ENCODE assay signal across 1 cellular context in the genomic region with DNA sequence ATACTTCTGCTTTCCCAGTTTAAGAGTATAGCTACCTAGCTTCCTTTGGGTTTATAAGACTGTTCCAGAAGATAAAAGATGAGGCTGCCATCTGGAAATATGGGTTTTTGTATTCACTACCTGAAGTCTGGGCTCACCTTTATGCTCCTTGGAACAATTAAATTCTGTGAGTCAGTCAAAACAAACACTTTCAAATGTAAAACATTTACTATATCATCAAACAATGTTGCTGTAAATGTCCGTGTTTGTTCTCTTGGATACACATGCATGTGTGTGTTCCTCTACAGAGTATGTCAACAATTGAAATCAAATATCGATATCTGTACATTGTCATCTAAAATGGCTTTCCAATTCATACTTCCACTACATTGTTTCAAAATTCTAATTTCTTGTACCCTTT.
TF ChIP-seq lines count a peak whose summit lies in the region.

No MANE protein-coding gene starts in this region.

TF ChIP-seq in HepG2, 621 proteins besides CTCF, POLR2A, EP300 and RAD21 (continues in another document):
- TF ChIP-seq, protein P1, sequence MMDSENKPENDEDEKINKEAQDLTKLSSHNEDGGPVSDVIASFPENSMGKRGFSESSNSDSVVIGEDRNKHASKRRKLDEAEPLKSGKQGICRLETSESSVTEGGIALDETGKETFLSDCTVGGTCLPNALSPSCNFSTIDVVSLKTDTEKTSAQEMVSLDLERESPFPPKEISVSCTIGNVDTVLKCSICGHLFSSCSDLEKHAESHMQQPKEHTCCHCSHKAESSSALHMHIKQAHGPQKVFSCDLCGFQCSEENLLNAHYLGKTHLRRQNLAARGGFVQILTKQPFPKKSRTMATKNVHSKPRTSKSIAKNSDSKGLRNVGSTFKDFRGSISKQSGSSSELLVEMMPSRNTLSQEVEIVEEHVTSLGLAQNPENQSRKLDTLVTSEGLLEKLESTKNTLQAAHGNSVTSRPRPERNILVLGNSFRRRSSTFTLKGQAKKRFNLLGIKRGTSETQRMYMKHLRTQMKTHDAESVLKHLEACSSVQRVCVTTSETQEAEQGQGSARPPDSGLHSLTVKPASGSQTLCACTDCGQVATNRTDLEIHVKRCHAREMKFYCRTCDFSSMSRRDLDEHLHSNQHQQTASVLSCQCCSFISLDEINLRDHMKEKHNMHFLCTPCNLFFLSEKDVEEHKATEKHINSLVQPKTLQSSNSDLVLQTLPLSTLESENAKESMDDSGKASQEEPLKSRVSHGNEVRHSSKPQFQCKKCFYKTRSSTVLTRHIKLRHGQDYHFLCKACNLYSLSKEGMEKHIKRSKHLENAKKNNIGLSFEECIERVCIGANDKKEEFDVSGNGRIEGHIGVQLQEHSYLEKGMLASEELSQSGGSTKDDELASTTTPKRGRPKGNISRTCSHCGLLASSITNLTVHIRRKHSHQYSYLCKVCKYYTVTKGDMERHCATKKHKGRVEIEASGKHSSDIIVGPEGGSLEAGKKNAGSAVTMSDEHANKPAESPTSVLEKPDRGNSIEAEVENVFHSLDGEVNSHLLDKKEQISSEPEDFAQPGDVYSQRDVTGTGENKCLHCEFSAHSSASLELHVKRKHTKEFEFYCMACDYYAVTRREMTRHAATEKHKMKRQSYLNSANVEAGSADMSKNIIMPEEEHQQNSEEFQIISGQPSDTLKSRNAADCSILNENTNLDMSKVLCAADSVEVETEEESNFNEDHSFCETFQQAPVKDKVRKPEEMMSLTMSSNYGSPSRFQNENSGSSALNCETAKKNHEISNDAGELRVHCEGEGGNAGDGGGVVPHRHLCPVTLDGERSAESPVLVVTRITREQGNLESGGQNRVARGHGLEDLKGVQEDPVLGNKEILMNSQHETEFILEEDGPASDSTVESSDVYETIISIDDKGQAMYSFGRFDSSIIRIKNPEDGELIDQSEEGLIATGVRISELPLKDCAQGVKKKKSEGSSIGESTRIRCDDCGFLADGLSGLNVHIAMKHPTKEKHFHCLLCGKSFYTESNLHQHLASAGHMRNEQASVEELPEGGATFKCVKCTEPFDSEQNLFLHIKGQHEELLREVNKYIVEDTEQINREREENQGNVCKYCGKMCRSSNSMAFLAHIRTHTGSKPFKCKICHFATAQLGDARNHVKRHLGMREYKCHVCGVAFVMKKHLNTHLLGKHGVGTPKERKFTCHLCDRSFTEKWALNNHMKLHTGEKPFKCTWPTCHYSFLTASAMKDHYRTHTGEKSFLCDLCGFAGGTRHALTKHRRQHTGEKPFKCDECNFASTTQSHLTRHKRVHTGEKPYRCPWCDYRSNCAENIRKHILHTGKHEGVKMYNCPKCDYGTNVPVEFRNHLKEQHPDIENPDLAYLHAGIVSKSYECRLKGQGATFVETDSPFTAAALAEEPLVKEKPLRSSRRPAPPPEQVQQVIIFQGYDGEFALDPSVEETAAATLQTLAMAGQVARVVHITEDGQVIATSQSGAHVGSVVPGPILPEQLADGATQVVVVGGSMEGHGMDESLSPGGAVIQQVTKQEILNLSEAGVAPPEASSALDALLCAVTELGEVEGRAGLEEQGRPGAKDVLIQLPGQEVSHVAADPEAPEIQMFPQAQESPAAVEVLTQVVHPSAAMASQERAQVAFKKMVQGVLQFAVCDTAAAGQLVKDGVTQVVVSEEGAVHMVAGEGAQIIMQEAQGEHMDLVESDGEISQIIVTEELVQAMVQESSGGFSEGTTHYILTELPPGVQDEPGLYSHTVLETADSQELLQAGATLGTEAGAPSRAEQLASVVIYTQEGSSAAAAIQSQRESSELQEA (CRISPR knock-in tag; IDR thresholded peaks at IDR 0.05; ENCODE audit: not compliant biosample characterization), result no peak
- TF ChIP-seq ZNF768 (CRISPR knock-in tag; IDR thresholded peaks at IDR 0.05), result no peak
- no peak for TF ChIP-seq ZNF841 (CRISPR knock-in tag; IDR thresholded peaks at IDR 0.05; ENCODE audit: borderline replicate concordance)
- TF ChIP-seq FOXA3 (CRISPR knock-in tag; IDR thresholded peaks at IDR 0.05), result peak; percentile 43; the same call in 1 of the 2 replicates
- TF ChIP-seq NFIB (CRISPR knock-in tag; IDR thresholded peaks at IDR 0.05; ENCODE audit: borderline replicate concordance), result no peak
- TF ChIP-seq ZNF564 (CRISPR knock-in tag; IDR thresholded peaks at IDR 0.05), result no peak
- TF ChIP-seq, protein P2, sequence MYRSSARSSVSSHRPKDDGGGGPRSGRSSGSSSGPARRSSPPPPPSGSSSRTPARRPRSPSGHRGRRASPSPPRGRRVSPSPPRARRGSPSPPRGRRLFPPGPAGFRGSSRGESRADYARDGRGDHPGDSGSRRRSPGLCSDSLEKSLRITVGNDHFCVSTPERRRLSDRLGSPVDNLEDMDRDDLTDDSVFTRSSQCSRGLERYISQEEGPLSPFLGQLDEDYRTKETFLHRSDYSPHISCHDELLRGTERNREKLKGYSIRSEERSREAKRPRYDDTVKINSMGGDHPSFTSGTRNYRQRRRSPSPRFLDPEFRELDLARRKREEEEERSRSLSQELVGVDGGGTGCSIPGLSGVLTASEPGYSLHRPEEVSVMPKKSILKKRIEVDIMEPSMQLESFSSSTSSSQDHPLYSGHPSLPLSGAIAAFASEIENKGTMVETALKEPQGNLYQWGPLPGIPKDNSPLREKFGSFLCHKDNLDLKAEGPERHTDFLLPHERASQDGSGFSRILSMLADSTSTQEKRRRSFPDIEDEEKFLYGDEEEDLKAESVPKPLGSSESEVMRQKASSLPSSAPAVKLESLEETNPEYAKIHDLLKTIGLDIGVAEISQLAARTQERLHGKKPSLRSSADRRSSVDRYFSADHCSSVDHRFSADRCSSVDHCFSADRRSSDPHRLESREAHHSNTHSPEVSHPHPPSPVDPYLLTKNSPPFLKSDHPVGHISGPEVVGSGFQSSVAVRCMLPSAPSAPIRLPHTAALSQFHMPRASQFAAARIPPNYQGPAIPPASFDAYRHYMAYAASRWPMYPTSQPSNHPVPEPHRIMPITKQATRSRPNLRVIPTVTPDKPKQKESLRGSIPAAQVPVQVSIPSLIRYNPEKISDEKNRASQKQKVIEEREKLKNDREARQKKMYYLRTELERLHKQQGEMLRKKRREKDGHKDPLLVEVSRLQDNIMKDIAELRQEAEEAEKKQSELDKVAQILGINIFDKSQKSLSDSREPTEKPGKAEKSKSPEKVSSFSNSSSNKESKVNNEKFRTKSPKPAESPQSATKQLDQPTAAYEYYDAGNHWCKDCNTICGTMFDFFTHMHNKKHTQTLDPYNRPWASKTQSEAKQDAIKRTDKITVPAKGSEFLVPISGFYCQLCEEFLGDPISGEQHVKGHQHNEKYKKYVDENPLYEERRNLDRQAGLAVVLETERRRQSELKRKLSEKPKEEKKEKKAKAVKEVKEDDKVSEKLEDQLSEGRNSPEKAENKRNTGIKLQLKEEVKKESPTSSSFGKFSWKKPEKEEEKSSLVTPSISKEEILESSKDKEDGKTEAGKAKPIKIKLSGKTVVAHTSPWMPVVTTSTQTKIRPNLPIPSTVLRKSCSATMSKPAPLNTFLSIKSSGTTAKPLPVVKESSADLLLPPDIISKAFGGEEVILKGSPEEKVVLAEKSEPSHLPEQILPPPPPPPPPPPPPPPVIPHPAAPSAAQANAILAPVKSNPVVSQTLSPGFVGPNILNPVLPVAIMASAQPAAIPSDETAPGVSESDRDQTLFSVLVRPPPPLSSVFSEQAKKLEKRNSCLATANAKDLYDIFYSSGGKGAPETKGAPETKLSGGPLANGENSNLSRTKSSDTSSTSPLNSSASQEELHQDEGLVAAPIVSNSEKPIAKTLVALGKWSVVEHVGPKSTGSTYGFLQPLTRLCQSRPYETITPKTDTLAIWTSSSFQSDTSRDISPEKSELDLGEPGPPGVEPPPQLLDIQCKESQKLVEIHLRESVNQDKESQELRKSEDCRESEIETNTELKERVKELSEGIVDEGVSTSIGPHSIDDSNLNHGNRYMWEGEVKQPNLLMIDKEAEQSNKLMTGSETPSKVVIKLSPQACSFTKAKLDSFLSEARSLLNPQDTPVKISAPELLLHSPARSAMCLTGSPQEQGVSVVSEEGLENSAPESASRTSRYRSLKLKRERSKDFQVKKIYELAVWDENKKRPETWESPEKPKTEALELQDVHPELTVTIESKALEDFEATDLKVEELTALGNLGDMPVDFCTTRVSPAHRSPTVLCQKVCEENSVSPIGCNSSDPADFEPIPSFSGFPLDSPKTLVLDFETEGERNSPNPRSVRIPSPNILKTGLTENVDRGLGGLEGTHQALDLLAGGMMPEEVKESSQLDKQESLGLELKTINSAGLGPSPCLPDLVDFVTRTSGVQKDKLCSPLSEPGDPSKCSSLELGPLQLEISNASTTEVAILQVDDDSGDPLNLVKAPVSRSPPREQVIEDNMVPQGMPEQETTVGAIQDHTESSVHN (CRISPR knock-in tag; IDR thresholded peaks at IDR 0.05), result no peak
- TF ChIP-seq, protein P3, sequence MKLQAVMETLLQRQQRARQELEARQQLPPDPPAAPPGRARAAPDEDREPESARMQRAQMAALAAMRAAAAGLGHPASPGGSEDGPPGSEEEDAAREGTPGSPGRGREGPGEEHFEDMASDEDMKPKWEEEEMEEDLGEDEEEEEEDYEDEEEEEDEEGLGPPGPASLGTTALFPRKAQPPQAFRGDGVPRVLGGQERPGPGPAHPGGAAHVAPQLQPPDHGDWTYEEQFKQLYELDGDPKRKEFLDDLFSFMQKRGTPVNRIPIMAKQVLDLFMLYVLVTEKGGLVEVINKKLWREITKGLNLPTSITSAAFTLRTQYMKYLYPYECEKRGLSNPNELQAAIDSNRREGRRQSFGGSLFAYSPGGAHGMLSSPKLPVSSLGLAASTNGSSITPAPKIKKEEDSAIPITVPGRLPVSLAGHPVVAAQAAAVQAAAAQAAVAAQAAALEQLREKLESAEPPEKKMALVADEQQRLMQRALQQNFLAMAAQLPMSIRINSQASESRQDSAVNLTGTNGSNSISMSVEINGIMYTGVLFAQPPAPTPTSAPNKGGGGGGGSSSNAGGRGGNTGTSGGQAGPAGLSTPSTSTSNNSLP (IDR thresholded peaks at IDR 0.05; ENCODE audit: low read depth, low read length), result peak; percentile 75
- TF ChIP-seq MIER2 (CRISPR knock-in tag; IDR thresholded peaks at IDR 0.05), result no peak
- TF ChIP-seq, protein P4, sequence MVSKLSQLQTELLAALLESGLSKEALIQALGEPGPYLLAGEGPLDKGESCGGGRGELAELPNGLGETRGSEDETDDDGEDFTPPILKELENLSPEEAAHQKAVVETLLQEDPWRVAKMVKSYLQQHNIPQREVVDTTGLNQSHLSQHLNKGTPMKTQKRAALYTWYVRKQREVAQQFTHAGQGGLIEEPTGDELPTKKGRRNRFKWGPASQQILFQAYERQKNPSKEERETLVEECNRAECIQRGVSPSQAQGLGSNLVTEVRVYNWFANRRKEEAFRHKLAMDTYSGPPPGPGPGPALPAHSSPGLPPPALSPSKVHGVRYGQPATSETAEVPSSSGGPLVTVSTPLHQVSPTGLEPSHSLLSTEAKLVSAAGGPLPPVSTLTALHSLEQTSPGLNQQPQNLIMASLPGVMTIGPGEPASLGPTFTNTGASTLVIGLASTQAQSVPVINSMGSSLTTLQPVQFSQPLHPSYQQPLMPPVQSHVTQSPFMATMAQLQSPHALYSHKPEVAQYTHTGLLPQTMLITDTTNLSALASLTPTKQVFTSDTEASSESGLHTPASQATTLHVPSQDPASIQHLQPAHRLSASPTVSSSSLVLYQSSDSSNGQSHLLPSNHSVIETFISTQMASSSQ (IDR thresholded peaks at IDR 0.05; ENCODE audit: low read depth), result peak; percentile 36; the same call in 1 of the 2 replicates
- TF ChIP-seq, protein P4 (CRISPR knock-in tag; IDR thresholded peaks at IDR 0.05; ENCODE audit: borderline replicate concordance), result no peak
- TF ChIP-seq, protein P5, sequence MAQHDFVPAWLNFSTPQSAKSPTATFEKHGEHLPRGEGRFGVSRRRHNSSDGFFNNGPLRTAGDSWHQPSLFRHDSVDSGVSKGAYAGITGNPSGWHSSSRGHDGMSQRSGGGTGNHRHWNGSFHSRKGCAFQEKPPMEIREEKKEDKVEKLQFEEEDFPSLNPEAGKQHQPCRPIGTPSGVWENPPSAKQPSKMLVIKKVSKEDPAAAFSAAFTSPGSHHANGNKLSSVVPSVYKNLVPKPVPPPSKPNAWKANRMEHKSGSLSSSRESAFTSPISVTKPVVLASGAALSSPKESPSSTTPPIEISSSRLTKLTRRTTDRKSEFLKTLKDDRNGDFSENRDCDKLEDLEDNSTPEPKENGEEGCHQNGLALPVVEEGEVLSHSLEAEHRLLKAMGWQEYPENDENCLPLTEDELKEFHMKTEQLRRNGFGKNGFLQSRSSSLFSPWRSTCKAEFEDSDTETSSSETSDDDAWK (CRISPR knock-in tag; IDR thresholded peaks at IDR 0.05), result no peak
- peak; percentile 12; the same call in 1 of the 2 replicates for TF ChIP-seq SOX5 (CRISPR knock-in tag; IDR thresholded peaks at IDR 0.05; ENCODE audit: borderline replicate concordance)
- TF ChIP-seq JDP2 (CRISPR knock-in tag; IDR thresholded peaks at IDR 0.05; ENCODE audit: borderline replicate concordance), result no peak
- TF ChIP-seq, protein P6, sequence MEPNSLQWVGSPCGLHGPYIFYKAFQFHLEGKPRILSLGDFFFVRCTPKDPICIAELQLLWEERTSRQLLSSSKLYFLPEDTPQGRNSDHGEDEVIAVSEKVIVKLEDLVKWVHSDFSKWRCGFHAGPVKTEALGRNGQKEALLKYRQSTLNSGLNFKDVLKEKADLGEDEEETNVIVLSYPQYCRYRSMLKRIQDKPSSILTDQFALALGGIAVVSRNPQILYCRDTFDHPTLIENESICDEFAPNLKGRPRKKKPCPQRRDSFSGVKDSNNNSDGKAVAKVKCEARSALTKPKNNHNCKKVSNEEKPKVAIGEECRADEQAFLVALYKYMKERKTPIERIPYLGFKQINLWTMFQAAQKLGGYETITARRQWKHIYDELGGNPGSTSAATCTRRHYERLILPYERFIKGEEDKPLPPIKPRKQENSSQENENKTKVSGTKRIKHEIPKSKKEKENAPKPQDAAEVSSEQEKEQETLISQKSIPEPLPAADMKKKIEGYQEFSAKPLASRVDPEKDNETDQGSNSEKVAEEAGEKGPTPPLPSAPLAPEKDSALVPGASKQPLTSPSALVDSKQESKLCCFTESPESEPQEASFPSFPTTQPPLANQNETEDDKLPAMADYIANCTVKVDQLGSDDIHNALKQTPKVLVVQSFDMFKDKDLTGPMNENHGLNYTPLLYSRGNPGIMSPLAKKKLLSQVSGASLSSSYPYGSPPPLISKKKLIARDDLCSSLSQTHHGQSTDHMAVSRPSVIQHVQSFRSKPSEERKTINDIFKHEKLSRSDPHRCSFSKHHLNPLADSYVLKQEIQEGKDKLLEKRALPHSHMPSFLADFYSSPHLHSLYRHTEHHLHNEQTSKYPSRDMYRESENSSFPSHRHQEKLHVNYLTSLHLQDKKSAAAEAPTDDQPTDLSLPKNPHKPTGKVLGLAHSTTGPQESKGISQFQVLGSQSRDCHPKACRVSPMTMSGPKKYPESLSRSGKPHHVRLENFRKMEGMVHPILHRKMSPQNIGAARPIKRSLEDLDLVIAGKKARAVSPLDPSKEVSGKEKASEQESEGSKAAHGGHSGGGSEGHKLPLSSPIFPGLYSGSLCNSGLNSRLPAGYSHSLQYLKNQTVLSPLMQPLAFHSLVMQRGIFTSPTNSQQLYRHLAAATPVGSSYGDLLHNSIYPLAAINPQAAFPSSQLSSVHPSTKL (CRISPR knock-in tag; IDR thresholded peaks at IDR 0.05), result peak; percentile 48; the same call in 1 of the 2 replicates
